Comparison of ENCODE assay signal across 13 cellular contexts in genomic region chr3:32432045-32432710, GRCh38. TPM values are rescaled to one million over a fixed set of nuclear protein-coding genes. Genes with fewer than 3 reads are reported as not detected.
DNase-seq lines count a peak whose midpoint lies in the region; ATAC-seq lines count a peak whose summit lies in the region.
"Had no signal": no experiment of that assay in that cellular context is flagged by ENCODE, and none has a peak within 500 bp of the region (broad histone marks: within the 10 kb centered on the region; RNA-seq: fewer than 3 reads in every experiment).

No MANE protein-coding gene starts in this region.

- no peaks in the 10 kb centered on the region for H3K36me3 ChIP-seq in muscle layer of duodenum (ENCODE audit: control insufficient read depth in 1 of 2, insufficient read depth in 2 of 2, low read length in 2 of 2)
- H3K36me3 ChIP-seq: adrenal gland, uterus had no signal

- H3K9me3 ChIP-seq in muscle layer of duodenum (ENCODE audit: control insufficient read depth in 1 of 2, low read length in 2 of 2): no peaks in the 10 kb centered on the region
- H3K9me3 ChIP-seq: adrenal gland, uterus had no signal

- peak overlapping the region; percentile 99 for H3K27ac Mint-ChIP-seq in activated naive CD4-positive, alpha-beta T cell treated with anti-CD3 and anti-CD28 coated beads, Interleukin-2, amount 50 U/mL, for 24 hours
- H3K27ac Mint-ChIP-seq in activated T-helper 17 cell treated with anti-CD3 and anti-CD28 coated beads, Interleukin-2, amount 50 U/mL, for 72 hours: peak overlapping the region; percentile 86
- H3K27ac Mint-ChIP-seq: GM23338 had no signal

- H3K27me3 ChIP-seq in muscle layer of duodenum (ENCODE audit: low read depth, low read length): no peaks in the 10 kb centered on the region
- H3K27me3 ChIP-seq: adrenal gland, uterus had no signal

- H3K4me1 Mint-ChIP-seq in activated naive CD4-positive, alpha-beta T cell treated with anti-CD3 and anti-CD28 coated beads, Interleukin-2, amount 50 U/mL, for 24 hours: peaks cover 86% of the 10 kb centered on the region
- H3K4me1 Mint-ChIP-seq in activated T-helper 17 cell treated with anti-CD3 and anti-CD28 coated beads, Interleukin-2, amount 50 U/mL, for 72 hours: peaks cover 56% of the 10 kb centered on the region

- peak overlapping the region; percentile 86 for H3K4me3 Mint-ChIP-seq in activated naive CD4-positive, alpha-beta T cell treated with anti-CD3 and anti-CD28 coated beads, Interleukin-2, amount 50 U/mL, for 24 hours
- peak overlapping the region; percentile 77 for H3K4me3 Mint-ChIP-seq in activated T-helper 17 cell treated with anti-CD3 and anti-CD28 coated beads, Interleukin-2, amount 50 U/mL, for 72 hours
- H3K4me3 Mint-ChIP-seq: GM23338 had no signal

- H3K9me3 Mint-ChIP-seq in activated naive CD4-positive, alpha-beta T cell treated with anti-CD3 and anti-CD28 coated beads, Interleukin-2, amount 50 U/mL, for 24 hours: no peaks in the 10 kb centered on the region
- no peaks in the 10 kb centered on the region for H3K9me3 Mint-ChIP-seq in activated T-helper 17 cell treated with anti-CD3 and anti-CD28 coated beads, Interleukin-2, amount 50 U/mL, for 72 hours
- H3K9me3 Mint-ChIP-seq: GM23338 had no signal

- DNase-seq in activated naive CD4-positive, alpha-beta T cell (lab: John Stamatoyannopoulos, UW): no peak
- DNase-seq in NCI-H1930 (lab: John Stamatoyannopoulos, UW): no peak
- no peak for DNase-seq in effector CD4-positive, alpha-beta T cell
- DNase-seq in stimulated activated CD4-positive, alpha-beta T cell treated with anti-CD3 and anti-CD28 coated beads, Interleukin-4, amount 100 ng/mL, for 1 hour: no peak
- DNase-seq: NCI-H2171, uterus had no signal

- no peaks in the 10 kb centered on the region for H3K27me3 Mint-ChIP-seq in activated naive CD4-positive, alpha-beta T cell treated with anti-CD3 and anti-CD28 coated beads, Interleukin-2, amount 50 U/mL, for 24 hours
- no peaks in the 10 kb centered on the region for H3K27me3 Mint-ChIP-seq in activated T-helper 17 cell treated with anti-CD3 and anti-CD28 coated beads, Interleukin-2, amount 50 U/mL, for 72 hours

- peak; percentile 8 for ATAC-seq in activated T-helper 17 cell treated with anti-CD3 and anti-CD28 coated beads, Interleukin-2, amount 50 U/mL, for 72 hours (replicated peaks)
- no peak for ATAC-seq in HG02623 (IDR thresholded peaks at IDR 0.05; ENCODE audit: unreplicated experiment)
- ATAC-seq: GM23338 had no signal

- no peak overlapping the region for H3K4me3 ChIP-seq in muscle layer of duodenum (ENCODE audit: low read depth in 1 of 2, low read length in 2 of 2)
- H3K4me3 ChIP-seq: adrenal gland, GM23338, lung, uterus had no signal

- peak overlapping the region; percentile 18 for H3K27ac ChIP-seq in muscle layer of duodenum (ENCODE audit: low read length)
- H3K27ac ChIP-seq: uterus had no signal

- no peaks in the 10 kb centered on the region for H3K36me3 Mint-ChIP-seq in activated naive CD4-positive, alpha-beta T cell treated with anti-CD3 and anti-CD28 coated beads, Interleukin-2, amount 50 U/mL, for 24 hours
- no peaks in the 10 kb centered on the region for H3K36me3 Mint-ChIP-seq in activated T-helper 17 cell treated with anti-CD3 and anti-CD28 coated beads, Interleukin-2, amount 50 U/mL, for 72 hours (ENCODE audit: low read depth)

- H3K4me1 ChIP-seq in muscle layer of duodenum (ENCODE audit: control insufficient read depth in 1 of 2, insufficient read depth in 2 of 2, low read length in 2 of 2): peaks cover 0 to 3% of the 10 kb centered on the region in 2 donors
- H3K4me1 ChIP-seq: uterus had no signal

RNA-seq across cellular contexts. Expression of gene CMTM7, which starts 40.5 kb away (rescaled TPM):
- 10 to 100 TPM; 26.9 to 51.1 TPM for total RNA-seq in activated T-helper 17 cell treated with anti-CD3 and anti-CD28 coated beads, Interleukin-2, amount 50 U/mL, for 72 hours
